ENCODE assay signal across 10 cellular contexts in the genomic region with DNA sequence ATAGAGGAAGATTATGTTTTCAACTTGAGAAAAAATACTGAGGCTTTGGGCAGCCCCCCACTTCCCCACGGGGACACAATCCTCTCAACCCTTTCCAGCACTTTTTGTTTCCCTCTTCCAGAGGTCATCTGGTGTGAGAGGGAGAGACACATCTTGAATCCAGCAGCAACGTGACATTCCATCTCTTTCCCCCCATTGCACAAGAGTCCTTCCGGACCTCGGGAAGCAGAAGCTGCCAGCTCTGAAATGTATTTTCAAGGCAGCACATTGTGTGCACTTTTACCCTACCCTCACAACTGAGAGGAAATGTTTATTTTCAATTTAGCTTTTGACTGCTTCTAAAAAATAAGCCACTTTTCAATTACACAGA. TPM values are rescaled to one million over a fixed set of nuclear protein-coding genes. Genes with fewer than 3 reads are reported as not detected.
DNase-seq lines count a peak whose midpoint lies in the region; ATAC-seq and TF ChIP-seq lines count a peak whose summit lies in the region.
"Had no signal": no experiment of that assay in that cellular context is flagged by ENCODE, and none has a peak within 500 bp of the region (broad histone marks: within the 10 kb centered on the region; RNA-seq: fewer than 3 reads in every experiment).

No MANE protein-coding gene starts in this region.

- peak; percentile 76 for TF ChIP-seq EP300 in ovary (IDR thresholded peaks at IDR 0.05)

- 8 to 41% (median 15%) methylated on average over 4 of the region's 4 CpGs for WGBS in adipose tissue, 3 donors
- 23 to 44% methylated on average over 4 of the region's 4 CpGs for WGBS in heart right ventricle, 2 donors
- WGBS in ovary, 3 donors: 1 to 5% (median 1%) methylated on average over 4 of the region's 4 CpGs

- H3K9me3 ChIP-seq in AG04450 (ENCODE audit: control insufficient read depth, insufficient read depth, low read length) (no peaks in the 10 kb centered on the region), heart right ventricle (no peaks in the 10 kb centered on the region), ovary (no peaks in the 10 kb centered on the region)

- no peak for TF ChIP-seq POLR2A in ovary (IDR thresholded peaks at IDR 0.05)

- TF ChIP-seq CTCF in AG04450 (IDR thresholded peaks at IDR 0.05; ENCODE audit: low read depth, low read length) (no peak), heart right ventricle (IDR thresholded peaks at IDR 0.05) (no peak), ovary (IDR thresholded peaks at IDR 0.05) (no peak)

- H3K4me1 ChIP-seq in heart right ventricle (peaks cover 11 to 91% (median 53%) of the 10 kb centered on the region in 9 donors), ovary (ENCODE audit: insufficient read depth) (peaks cover 7% of the 10 kb centered on the region)

- ATAC-seq in heart right ventricle (peak; percentile 70 to 93 (median 84)), GM18520 (IDR thresholded peaks at IDR 0.05; ENCODE audit: unreplicated experiment) (no peak)
- ATAC-seq: GM12878 had no signal

- POLR2A ChIA-PET in AG04450 (lab: Yijun Ruan, JAX): interaction anchor here (0.9 to 1.3 kb wide), 2 partner anchors 15 to 31 kb away, joined by 3 to 5 read pairs; no protein-coding TSS in a partner anchor

- H3K27me3 ChIP-seq in AG04450 (ENCODE audit: control insufficient read depth, insufficient read depth, low read length) (no peaks in the 10 kb centered on the region), heart right ventricle (no peaks in the 10 kb centered on the region), ovary (no peaks in the 10 kb centered on the region)

- H3K36me3 ChIP-seq in heart right ventricle (no peaks in the 10 kb centered on the region), ovary (no peaks in the 10 kb centered on the region)

- H3K27ac ChIP-seq in AG04450 (ENCODE audit: low read depth, low read length): peak overlapping the region; percentile 87
- peak overlapping the region; percentile 70 for H3K27ac ChIP-seq in adipose tissue (ENCODE audit: low read depth, low read length)
- H3K27ac ChIP-seq in heart right ventricle: peak overlapping the region; percentile 72 to 95 (median 86)
- H3K27ac ChIP-seq in ovary: peak overlapping the region; percentile 34 to 51

- intact Hi-C loops in heart right ventricle (cut with DNase I): loop anchor here in 6 of 10 donors (1.0 to 10.0 kb wide), 6 partner anchors 35 to 81 kb away; partner anchors contain the start of gene FMO2 (in 5 of the 6)
- intact Hi-C loops in ovary (cut with DNase I): loop anchor here in 2 of 4 donors (5.0 to 10.0 kb wide), 2 partner anchors 45 to 73 kb away; partner anchors contain the start of gene FMO2 (in 1 of the 2)

- no peak overlapping the region for H3K4me3 ChIP-seq in AG04450 (ENCODE audit: low read depth, low read length)
- H3K4me3 ChIP-seq in heart right ventricle: peak overlapping the region in 4 of 10 donors; percentile 13 to 24 (median 16)
- H3K4me3 ChIP-seq in ovary: no peak overlapping the region
- H3K4me3 ChIP-seq: GM12878 had no signal

- DNase-seq in AG04450 (ENCODE audit: low read depth, low spot score) (peak; percentile 36), heart right ventricle (peak; percentile 29 to 65), ovary (peak; percentile 33 to 72 (median 56)), DMS153 treated with DMSO at 0.1 percent for 48 hours (lab: John Stamatoyannopoulos, UW; ENCODE audit: unreplicated experiment) (no peak), NOMO-1 treated with DMSO at 0.1 percent for 48 hours (lab: John Stamatoyannopoulos, UW; ENCODE audit: unreplicated experiment) (no peak)
- no peak for DNase-seq in NK-92 treated with Interleukin-12 subunit alpha and Interleukin-12 subunit beta, amount 100 ng/mL, for 24 hours (lab: John Stamatoyannopoulos, UW)

- CTCF ChIA-PET in AG04450 (lab: Charles Lee): interaction anchor here (0.8 to 4.0 kb wide), 8 partner anchors 15 to 172 kb away, joined by 3 to 22 read pairs (median 5); partner anchors contain the start of gene FMO4

RNA-seq across cellular contexts. Expression of gene FMO2, which starts 43.0 kb away (rescaled TPM):
- polyA plus RNA-seq in AG04450 (2011; rRNA removed) (2.0 and 2.6 TPM in 2 replicates), adipose tissue (10 to 100 TPM in 2 of 3 donors, 1 to 10 TPM in 1; 3.3 to 79.6 (median 28.1) TPM), heart right ventricle (10 to 100 TPM in 1 of 2 donors, 1 to 10 TPM in 1; 7.6 to 48.9 TPM), ovary (10 to 100 TPM in 1 of 2 donors, 1 to 10 TPM in 1; 5.8 to 12.8 TPM)
- 2.1 and 2.3 TPM in 2 replicates for polyA minus RNA-seq in AG04450 (2011; rRNA and poly(A)+ RNA removed)
- total RNA-seq in heart right ventricle (10 to 100 TPM; 23.7 to 78.5 (median 28.7) TPM), ovary (10 to 100 TPM in 1 of 7 donors, 1 to 10 TPM in 6; 1.6 to 11.3 (median 5.5) TPM)
- total RNA-seq: A673, GM12878 had no signal
- polyA plus RNA-seq: GM12878 had no signal

RNA-seq across cellular contexts. Expression of gene FMO3, which starts 51.4 kb away (rescaled TPM):
- polyA plus RNA-seq in AG04450 (2011; rRNA removed) (2.8 and 3.0 TPM in 2 replicates), adipose tissue (10 to 100 TPM in 1 of 3 donors, 1 to 10 TPM in 1, under 1 TPM in 1; 0.59 to 13.2 (median 3.4) TPM), heart right ventricle (1 to 10 TPM in 1 of 2 donors, under 1 TPM in 1; 0.83 to 1.4 TPM), ovary (1 to 10 TPM in 1 of 2 donors, under 1 TPM in 1; 0.34 to 1.7 TPM)
- 0.51 and 1.4 TPM in 2 replicates for polyA minus RNA-seq in AG04450 (2011; rRNA and poly(A)+ RNA removed)
- total RNA-seq in heart right ventricle (1 to 10 TPM in 5 of 10 donors, under 1 TPM in 5; 0.51 to 2.1 (median 1.1) TPM), ovary (1 to 10 TPM in 2 of 7 donors, under 1 TPM in 4, not detected in 1; 0.15 to 1.5 (median 0.68) TPM)
- total RNA-seq: A673 had no signal

Comparison
In these comparisons a context has a peak if more than half of its experiments do, and no peak if none do; other contexts are left out.
1. DNase-seq: peak in AG04450 (single experiment), heart right ventricle (2 of 2) and ovary (5 of 5); none in NK-92 treated with Interleukin-12 subunit alpha and Interleukin-12 subunit beta, amount 100 ng/mL, for 24 hours (single experiment), DMS153 treated with DMSO at 0.1 percent for 48 hours (single experiment) and NOMO-1 treated with DMSO at 0.1 percent for 48 hours (single experiment).
2. Peak in every context shown above with its lines, with median percentiles within 50 percentile points of each other: H3K27ac ChIP-seq.